In the genomic region with DNA sequence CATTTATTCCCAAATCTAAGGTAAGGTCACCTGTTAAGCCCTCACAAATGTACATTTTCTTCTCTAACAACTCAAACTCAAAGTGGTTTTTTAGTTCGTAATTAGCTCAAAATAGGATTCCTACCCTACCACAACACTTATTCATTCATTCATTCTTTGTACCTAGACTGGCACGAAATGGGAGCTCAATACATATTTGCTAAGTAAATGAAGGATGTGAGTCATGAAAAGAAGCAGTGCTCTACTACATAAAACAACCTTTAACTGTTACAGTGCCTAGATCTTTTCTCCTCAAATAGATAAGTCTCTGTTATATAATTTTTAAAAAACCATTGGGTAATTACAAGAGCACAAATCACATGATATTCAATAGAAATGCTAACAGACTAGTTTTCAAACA, we compare ENCODE assay signal across 22 cellular contexts.
"Had no signal": no experiment of that assay in that cellular context is flagged by ENCODE, and none has a peak within 500 bp of the region (broad histone marks: within the 10 kb centered on the region; RNA-seq: fewer than 3 reads in every experiment).

No MANE protein-coding gene starts in this region.

- H3K9me3 Mint-ChIP-seq: activated T-cell treated with anti-CD3 and anti-CD28 coated beads, Interleukin-2, amount 50 U/mL, for 4 hours; dendritic cell treated with granulocyte-macrophage colony-stimulating factor and Interleukin-4, amounts not matched to agents 40 ng/mL and 50 ng/mL, for 4 days; effector memory CD8-positive, alpha-beta T cell; nephron progenitor cell; T-helper 1 cell treated with Interleukin-12 subunit alpha and Interleukin-12 subunit beta and Interleukin-4 antibody, amounts not matched to agents 30 μg/mL and 1 μg/mL, for 36 hours had no signal

- ATAC-seq: activated T-cell treated with anti-CD3 and anti-CD28 coated beads, Interleukin-2, amount 50 U/mL, for 4 hours; effector memory CD8-positive, alpha-beta T cell; left ventricle myocardium superior; stimulated activated naive CD8-positive, alpha-beta T cell treated with anti-CD3 and anti-CD28 coated beads, Interleukin-15, Interleukin-2, amounts not matched to agents 100 U/mL and 50 U/mL, for 24 hours had no signal

- H3K27ac Mint-ChIP-seq: dendritic cell treated with granulocyte-macrophage colony-stimulating factor and Interleukin-4, amounts not matched to agents 40 ng/mL and 50 ng/mL, for 4 days; effector memory CD8-positive, alpha-beta T cell; nephron progenitor cell; T-helper 1 cell treated with Interleukin-12 subunit alpha and Interleukin-12 subunit beta and Interleukin-4 antibody, amounts not matched to agents 30 μg/mL and 1 μg/mL, for 36 hours had no signal

- H3K27me3 Mint-ChIP-seq: dendritic cell treated with granulocyte-macrophage colony-stimulating factor and Interleukin-4, amounts not matched to agents 40 ng/mL and 50 ng/mL, for 4 days; effector memory CD8-positive, alpha-beta T cell had no signal

- H3K4me1 Mint-ChIP-seq: nephron progenitor cell had no signal

- H3K27me3 ChIP-seq: adrenal gland, tibial artery had no signal

- H3K9me3 ChIP-seq: adrenal gland, tibial artery had no signal

- H3K4me3 ChIP-seq: adrenal gland, tibial artery had no signal

- FAIRE-seq: frontal cortex, urothelium cell line had no signal

- H3K4me1 ChIP-seq: adrenal gland, tibial artery had no signal

- H3K4me3 Mint-ChIP-seq: activated T-cell treated with anti-CD3 and anti-CD28 coated beads, Interleukin-2, amount 50 U/mL, for 4 hours; dendritic cell treated with granulocyte-macrophage colony-stimulating factor and Interleukin-4, amounts not matched to agents 40 ng/mL and 50 ng/mL, for 4 days; effector memory CD8-positive, alpha-beta T cell; nephron progenitor cell; T-helper 1 cell treated with Interleukin-12 subunit alpha and Interleukin-12 subunit beta and Interleukin-4 antibody, amounts not matched to agents 30 μg/mL and 1 μg/mL, for 36 hours had no signal

- H3K27ac ChIP-seq: adrenal gland, tibial artery, VCaP had no signal

- DNase-seq: activated CD4-positive, alpha-beta T cell treated with anti-CD3 and anti-CD28 coated beads, Interleukin-2, amount 50 U/mL, for 4 hours; activated CD4-positive, CD25-positive, alpha-beta regulatory T cell treated with anti-CD3 and anti-CD28 coated beads, Interleukin-2, amount 50 U/mL, for 72 hours; activated effector memory CD4-positive, alpha-beta T cell treated with anti-CD3 and anti-CD28 coated beads, Interleukin-2, amount 50 U/mL, for 16 hours; activated naive CD4-positive, alpha-beta T cell treated with anti-CD3 and anti-CD28 coated beads, Interleukin-2, amount 50 U/mL, for 16 hours; activated T-cell treated with anti-CD3 and anti-CD28 coated beads, Interleukin-2, amount 50 U/mL, for 4 hours; adrenal gland; effector memory CD8-positive, alpha-beta T cell; left ventricle myocardium superior; nephron progenitor cell; occipital lobe; retina; stimulated activated CD4-positive, alpha-beta T cell treated with anti-CD3 and anti-CD28 coated beads, Interleukin-12 subunit alpha, Interleukin-12 subunit beta, amount 100 ng/mL, for 4 hours; stimulated activated CD4-positive, alpha-beta T cell treated with anti-CD3 and anti-CD28 coated beads, Interleukin-1b, Interleukin-23, amount 100 ng/mL, for 48 hours; stimulated activated CD8-positive, alpha-beta memory T cell treated with anti-CD3 and anti-CD28 coated beads, Interleukin-4, amount 100 ng/mL, for 48 hours; stimulated activated naive CD8-positive, alpha-beta T cell treated with anti-CD3 and anti-CD28 coated beads, Interleukin-15, Interleukin-2, amounts not matched to agents 100 U/mL and 50 U/mL, for 24 hours; substantia nigra; tibial artery had no signal
